Comparison of ENCODE assay signal across 8 cellular contexts in the genomic region with DNA sequence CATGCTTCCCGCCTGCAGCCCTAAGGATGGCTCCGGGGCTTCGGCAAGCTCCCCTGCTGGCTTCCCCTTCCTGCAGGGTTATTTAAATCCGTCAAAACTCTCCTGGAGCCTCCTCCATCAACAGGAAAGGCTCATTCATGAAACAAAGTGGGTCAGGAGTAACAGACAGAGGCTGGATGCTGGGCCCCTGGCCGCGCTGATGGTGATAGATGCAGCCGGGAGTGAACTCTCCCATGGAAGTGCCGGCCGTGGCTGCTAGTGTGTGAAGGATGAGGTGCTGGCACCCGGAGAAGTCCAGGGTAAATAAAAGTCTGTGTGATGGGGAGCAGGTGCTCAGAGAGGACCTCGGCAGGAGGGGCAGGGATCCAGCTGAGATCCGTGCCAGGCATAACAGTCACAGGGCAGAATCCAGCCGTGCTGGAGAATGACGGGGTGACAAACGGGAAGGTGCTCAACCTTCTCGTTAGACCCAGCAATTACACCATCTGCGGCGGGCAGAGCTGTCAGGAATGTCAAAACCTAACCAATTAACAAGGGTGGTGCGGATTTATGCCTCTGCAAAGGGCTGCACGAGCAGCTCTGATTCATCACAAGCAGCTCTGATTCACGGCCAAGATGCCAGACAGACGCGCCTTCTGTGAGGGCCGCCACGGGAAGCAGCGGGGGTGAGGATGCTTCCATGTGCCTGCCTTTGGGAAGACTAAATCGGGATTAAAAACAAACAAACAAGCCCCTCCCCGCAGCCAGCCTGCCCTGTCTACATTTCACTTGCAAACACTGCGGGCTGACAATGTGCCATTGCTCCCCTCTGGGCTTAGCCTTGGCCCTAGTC. TPM values are rescaled to one million over a fixed set of nuclear protein-coding genes. Genes with fewer than 3 reads are reported as not detected.
DNase-seq lines count a peak whose midpoint lies in the region; ATAC-seq and TF ChIP-seq lines count a peak whose summit lies in the region.

No MANE protein-coding gene starts in this region.

- no peaks in the 10 kb centered on the region for H3K79me2 ChIP-seq in fibroblast of lung (ENCODE audit: control insufficient read depth, insufficient read depth, low read length)

- no peak for TF ChIP-seq CTCF in fibroblast of lung (conservative IDR thresholded peaks at IDR 0.05 in 1 of 2, IDR thresholded peaks at IDR 0.05 in 1 of 2; ENCODE audit: low read depth in 1 of 2, low read length in 2 of 2)

- DNase-seq in NCI-H2196 (lab: John Stamatoyannopoulos, UW; ENCODE audit: unreplicated experiment) (peak; percentile 46), NCI-H2196 treated with DMSO at 0.1 percent for 48 hours (lab: John Stamatoyannopoulos, UW; ENCODE audit: unreplicated experiment) (no peak), NCI-H526 treated with DMSO at 0.1 percent for 48 hours (lab: John Stamatoyannopoulos, UW) (peak; percentile 49), fibroblast of lung (ENCODE audit: low read depth in 2 of 2) (peak; percentile 80 to 85), pons (ENCODE audit: low spot score) (peak; percentile 90)
- no peak for DNase-seq in stimulated activated CD4-positive, alpha-beta T cell treated with anti-CD3 and anti-CD28 coated beads, Interleukin-2, amount 100 ng/mL, for 24 hours
- DNase-seq in activated CD4-positive, alpha-beta T cell treated with anti-CD3 and anti-CD28 coated beads for 1 hour = no peak

- no peaks in the 10 kb centered on the region for H3K9me3 ChIP-seq in fibroblast of lung (ENCODE audit: control insufficient read depth, insufficient read depth, low read depth, low read length)

- peak overlapping the region; percentile 25 for H3K4me2 ChIP-seq in fibroblast of lung (ENCODE audit: extremely low read depth, insufficient read depth, low read length)

- H3K9ac ChIP-seq in fibroblast of lung (ENCODE audit: insufficient read depth, low read length) = no peak overlapping the region

- no peak overlapping the region for H2AFZ ChIP-seq in fibroblast of lung (ENCODE audit: low read length)

- no peak for ATAC-seq in GM19395 (IDR thresholded peaks at IDR 0.05; ENCODE audit: unreplicated experiment)

- H3K36me3 ChIP-seq in fibroblast of lung (ENCODE audit: control insufficient read depth, insufficient read depth, low read length) = peaks cover 11% of the 10 kb centered on the region

- H3K27ac ChIP-seq in fibroblast of lung (ENCODE audit: insufficient read depth, low read length) = no peak overlapping the region

- no peaks in the 10 kb centered on the region for H4K20me1 ChIP-seq in fibroblast of lung (ENCODE audit: control insufficient read depth, extremely low read depth, insufficient read depth, low read length)

- H3K27me3 ChIP-seq in fibroblast of lung (ENCODE audit: control insufficient read depth, insufficient read depth, low read length) = no peaks in the 10 kb centered on the region

- H3K4me1 ChIP-seq in fibroblast of lung (ENCODE audit: control insufficient read depth, extremely low read depth, insufficient read depth, low read length) = peaks cover 13% of the 10 kb centered on the region

- no peak overlapping the region for H3K4me3 ChIP-seq in fibroblast of lung (replicated peaks in 1 of 4; ENCODE audit: control extremely low read depth in 1 of 4, insufficient read depth in 1 of 4, low read depth in 3 of 4, low read length in 4 of 4)

RNA-seq across cellular contexts. Expression of gene SYNE3, which starts 55.6 kb away (rescaled TPM):
- 15.9 and 24.1 TPM in 2 replicates for total RNA-seq in fibroblast of lung
- 4.9 and 8.7 TPM in 2 replicates for polyA plus RNA-seq in fibroblast of lung
- polyA plus RNA-seq in fibroblast of lung (2012) = 5.8 and 7.4 TPM in 2 replicates
- polyA minus RNA-seq in fibroblast of lung (ENCODE audit: low replicate concordance) = 15.2 and 31.5 TPM in 2 replicates

Comparison
In these comparisons a context has a peak if more than half of its experiments do, and no peak if none do; other contexts are left out.
1. DNase-seq: peak in NCI-H2196 (single experiment), NCI-H526 treated with DMSO at 0.1 percent for 48 hours (single experiment), fibroblast of lung (2 of 2) and pons (single experiment); none in NCI-H2196 treated with DMSO at 0.1 percent for 48 hours (single experiment), stimulated activated CD4-positive, alpha-beta T cell treated with anti-CD3 and anti-CD28 coated beads, Interleukin-2, amount 100 ng/mL, for 24 hours (0 of 2) and activated CD4-positive, alpha-beta T cell treated with anti-CD3 and anti-CD28 coated beads for 1 hour (single experiment).